8 cellular contexts compared by ENCODE assay signal in the genomic region with DNA sequence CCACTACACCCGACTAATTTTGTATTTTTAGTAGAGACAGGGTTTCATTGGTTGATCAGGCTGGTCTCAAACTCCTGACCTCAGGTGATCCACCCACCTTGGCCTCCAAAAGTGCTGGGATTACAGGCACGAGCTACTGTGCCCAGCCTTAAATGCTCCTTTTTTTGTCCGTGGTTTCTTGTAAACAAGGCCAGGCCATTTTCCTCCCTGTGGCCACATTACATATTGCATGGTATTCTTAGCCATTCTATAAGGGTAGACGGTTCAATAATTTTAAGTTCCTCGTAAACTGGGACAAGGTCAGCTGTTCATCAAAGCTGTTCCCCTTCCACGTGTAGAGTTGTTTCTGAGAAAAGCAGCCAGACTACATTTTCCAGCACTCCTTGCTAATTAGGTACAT. TPM values are rescaled to one million over a fixed set of nuclear protein-coding genes. Genes with fewer than 3 reads are reported as not detected.
DNase-seq lines count a peak whose midpoint lies in the region; ATAC-seq and TF ChIP-seq lines count a peak whose summit lies in the region.
"Had no signal": no experiment of that assay in that cellular context is flagged by ENCODE, and none has a peak within 500 bp of the region (broad histone marks: within the 10 kb centered on the region; RNA-seq: fewer than 3 reads in every experiment).

No MANE protein-coding gene starts in this region.

- no peak overlapping the region for H3K9ac ChIP-seq in MM.1S (ENCODE audit: low read length)

- H3K36me3 Mint-ChIP-seq in osteocyte (ENCODE audit: unreplicated experiment), result no peaks in the 10 kb centered on the region

- no peaks in the 10 kb centered on the region for H3K9me3 ChIP-seq in MM.1S (replicated peaks; ENCODE audit: insufficient read depth, low read length)

- no peaks in the 10 kb centered on the region for H3K9me3 Mint-ChIP-seq in osteocyte (ENCODE audit: unreplicated experiment)

- no peak overlapping the region for H2AFZ ChIP-seq in MM.1S (ENCODE audit: low read length)

- H3K27me3 Mint-ChIP-seq in osteocyte (ENCODE audit: unreplicated experiment), result no peaks in the 10 kb centered on the region

- no peak overlapping the region for H3K4me3 Mint-ChIP-seq in osteocyte (ENCODE audit: unreplicated experiment)

- TF ChIP-seq CTCF in GM10266 (IDR thresholded peaks at IDR 0.05; ENCODE audit: control insufficient read depth, insufficient read depth, low read depth, missing control alignments) (no peak), MM.1S (IDR thresholded peaks at IDR 0.05; ENCODE audit: low read length) (peak; percentile 16; the same call in 1 of the 2 replicates), osteocyte (IDR thresholded peaks at IDR 0.05) (peak; percentile 45)

- no peaks in the 10 kb centered on the region for H4K20me1 ChIP-seq in MM.1S (ENCODE audit: insufficient read depth, low read length)

- H3K4me1 ChIP-seq in MM.1S (ENCODE audit: low read length), result no peaks in the 10 kb centered on the region

- H3K4me2 ChIP-seq in MM.1S (ENCODE audit: low read depth, low read length), result no peak overlapping the region

- H3K9me2 ChIP-seq in MM.1S (replicated peaks; ENCODE audit: insufficient read depth, low read length), result no peaks in the 10 kb centered on the region

- peak; percentile 48 for DNase-seq in GM10266 (ENCODE audit: extremely low spot score)
- no peak for DNase-seq in MM.1S
- peak; percentile 29 for DNase-seq in cerebellar cortex (ENCODE audit: low spot score)
- no peak for DNase-seq in osteocyte (ENCODE audit: extremely low spot score, unreplicated experiment)
- DNase-seq in DMS153 treated with DMSO at 0.1 percent for 48 hours (lab: John Stamatoyannopoulos, UW; ENCODE audit: unreplicated experiment), result no peak
- DNase-seq in cortex of kidney (lab: John Stamatoyannopoulos, UW), result no peak
- DNase-seq: effector memory CD4-positive, alpha-beta T cell had no signal

- H3K27ac ChIP-seq in MM.1S (ENCODE audit: low read length), result no peak overlapping the region

- H3K27me3 ChIP-seq in MM.1S (replicated peaks; ENCODE audit: insufficient read depth, low read length), result peaks cover 33% of the 10 kb centered on the region

- H3K27ac Mint-ChIP-seq in osteocyte (ENCODE audit: unreplicated experiment), result peak overlapping the region; percentile 94

- no peaks in the 10 kb centered on the region for H3F3A ChIP-seq in MM.1S (ENCODE audit: insufficient read depth, low read length)

- no peak for ATAC-seq in HG03045 (IDR thresholded peaks at IDR 0.05; ENCODE audit: unreplicated experiment)

- no peak overlapping the region for H3K4me3 ChIP-seq in MM.1S (ENCODE audit: low read length)

- H3K36me3 ChIP-seq in MM.1S (replicated peaks; ENCODE audit: insufficient read depth, low read length), result no peaks in the 10 kb centered on the region

- H3K79me2 ChIP-seq in MM.1S (ENCODE audit: low read length), result no peaks in the 10 kb centered on the region

- H3K4me1 Mint-ChIP-seq in osteocyte (ENCODE audit: unreplicated experiment), result peaks cover 22% of the 10 kb centered on the region

RNA-seq across cellular contexts. Expression of a gene that starts 10.3 kb away (rescaled TPM):
- 47.4 and 47.6 TPM in 2 replicates for total RNA-seq in osteocyte

RNA-seq across cellular contexts. Expression of a gene that starts 38.4 kb away (rescaled TPM):
- 1.2 and 1.6 TPM in 2 replicates for total RNA-seq in osteocyte

Comparison
In these comparisons a context has a peak if more than half of its experiments do, and no peak if none do; other contexts are left out.
1. DNase-seq: peak in GM10266 (single experiment) and cerebellar cortex (single experiment); none in MM.1S (single experiment), osteocyte (single experiment), DMS153 treated with DMSO at 0.1 percent for 48 hours (single experiment) and cortex of kidney (single experiment).